ENCODE assay signal across 14 cellular contexts in the genomic region with DNA sequence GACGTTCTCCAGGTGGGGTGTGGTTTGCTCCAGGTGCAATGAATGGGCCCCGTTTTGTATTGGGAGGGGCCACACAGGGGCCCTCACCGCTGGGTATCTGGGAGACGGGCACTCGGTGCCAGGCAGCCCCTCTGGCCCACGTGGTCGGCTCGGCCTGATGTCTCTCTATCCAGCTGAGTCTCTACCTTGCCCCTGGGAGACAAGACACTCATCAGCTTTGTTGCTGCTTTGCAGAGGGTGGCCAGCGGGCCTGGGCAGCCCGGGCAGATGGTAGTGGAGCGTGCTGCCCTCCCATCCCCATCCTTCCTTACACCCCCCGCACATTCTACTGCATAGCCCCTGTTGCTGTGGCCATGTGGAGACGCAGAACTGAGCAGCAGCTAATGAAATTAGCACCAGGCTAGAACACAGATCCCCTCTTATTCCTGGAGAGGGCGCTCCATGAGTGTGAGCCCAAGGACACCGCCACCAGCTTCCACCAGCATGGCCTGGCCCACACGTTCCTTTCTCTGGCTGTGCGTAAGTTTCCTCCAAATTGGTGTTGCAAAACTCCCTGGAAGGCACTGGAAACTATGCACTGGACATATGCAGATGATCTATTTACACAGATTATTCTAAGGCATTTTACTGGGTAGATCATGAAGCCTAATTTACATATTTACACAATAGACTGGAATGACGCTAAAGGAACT.
A peak's percentile ranks its signal among the peaks of the same experiment; 100 is the strongest.
DNase-seq lines count a peak whose midpoint lies in the region; ATAC-seq and TF ChIP-seq lines count a peak whose summit lies in the region.
"Had no signal": no experiment of that assay in that cellular context is flagged by ENCODE, and none has a peak within 500 bp of the region (broad histone marks: within the 10 kb centered on the region; RNA-seq: fewer than 3 reads in every experiment).

No MANE protein-coding gene starts in this region.

- no peak overlapping the region for H2AFZ ChIP-seq in OCI-LY1 (ENCODE audit: low read length)
- H2AFZ ChIP-seq: GM23248 had no signal

- WGBS in iPS DF 6.9 (ENCODE audit: insufficient coverage, insufficient read length), result no CpG with 5 or more reads among the region's 18 CpGs

- no peaks in the 10 kb centered on the region for H3K9me2 ChIP-seq in OCI-LY1 (ENCODE audit: low read depth, low read length)

- ATAC-seq in upper lobe of right lung, result no peak
- ATAC-seq: psoas muscle had no signal

- H3K79me2 ChIP-seq in OCI-LY1 (ENCODE audit: insufficient read depth, low read length), result no peaks in the 10 kb centered on the region

- no peaks in the 10 kb centered on the region for H3F3A ChIP-seq in OCI-LY1 (ENCODE audit: insufficient read depth, low read length)

- H3K27ac ChIP-seq in OCI-LY1 (ENCODE audit: low read depth, low read length, poor library complexity, severe bottlenecking) (no peak overlapping the region), iPS DF 6.9 (ENCODE audit: low read length) (no peak overlapping the region), upper lobe of right lung (no peak overlapping the region), right atrium auricular region (no peak overlapping the region)
- H3K27ac ChIP-seq: coronary artery, GM23248, psoas muscle had no signal

- TF ChIP-seq CTCF in OCI-LY1 (IDR thresholded peaks at IDR 0.05; ENCODE audit: low read length) (peak; percentile 27; the same call in 1 of the 2 replicates), upper lobe of right lung (IDR thresholded peaks at IDR 0.05) (peak; percentile 12), right atrium auricular region (IDR thresholded peaks at IDR 0.05) (no peak)

- H3K27me3 ChIP-seq in OCI-LY1 (ENCODE audit: insufficient read depth, low read length) (no peaks in the 10 kb centered on the region), iPS DF 6.9 (ENCODE audit: control insufficient read depth, insufficient read depth, low read length) (no peaks in the 10 kb centered on the region), upper lobe of right lung (no peaks in the 10 kb centered on the region), right atrium auricular region (no peaks in the 10 kb centered on the region)

- no peak overlapping the region for H3K4me2 ChIP-seq in OCI-LY1 (ENCODE audit: low read length)

- DNase-seq in SHP77 (lab: John Stamatoyannopoulos, UW), result peak; percentile 8 to 9
- DNase-seq in SHP77 treated with DMSO at 0.1 percent for 48 hours (lab: John Stamatoyannopoulos, UW), result no peak
- peak; percentile 39 for DNase-seq in iPS DF 6.9 (ENCODE audit: low read depth, low spot score)
- DNase-seq in upper lobe of right lung, result peak; percentile 45
- no peak for DNase-seq in activated naive CD4-positive, alpha-beta T cell treated with Interleukin-2 at 50 U/mL for 16 hours
- no peak for DNase-seq in right atrium auricular region (ENCODE audit: low spot score)
- no peak for DNase-seq in activated gamma-delta T cell treated with Interleukin-2 at 50 U/mL for 16 hours
- DNase-seq: activated naive CD8-positive, alpha-beta T cell treated with anti-CD3 and anti-CD28 coated beads, Interleukin-2, amount 50 U/mL, for 24 hours; GM23248; immature natural killer cell; NCI-H1417 treated with DMSO at 0.1 percent for 48 hours had no signal

- intact Hi-C loops in upper lobe of right lung (cut with DNase I), result no loop called here

- H3K4me3 ChIP-seq in OCI-LY1 (ENCODE audit: low read depth, low read length, poor library complexity, severe bottlenecking) (no peak overlapping the region), iPS DF 6.9 (ENCODE audit: low read length) (no peak overlapping the region), upper lobe of right lung (no peak overlapping the region), right atrium auricular region (no peak overlapping the region)
- H3K4me3 ChIP-seq: coronary artery, GM23248, psoas muscle had no signal

- no peak overlapping the region for H3K9ac ChIP-seq in OCI-LY1 (ENCODE audit: low read length)
- H3K9ac ChIP-seq: GM23248 had no signal

- H3K36me3 ChIP-seq in OCI-LY1 (ENCODE audit: insufficient read depth, low read length) (no peaks in the 10 kb centered on the region), iPS DF 6.9 (ENCODE audit: control insufficient read depth, insufficient read depth, low read length) (no peaks in the 10 kb centered on the region), upper lobe of right lung (no peaks in the 10 kb centered on the region), right atrium auricular region (no peaks in the 10 kb centered on the region)

- H3K9me3 ChIP-seq in OCI-LY1 (ENCODE audit: low read length) (no peaks in the 10 kb centered on the region), iPS DF 6.9 (ENCODE audit: control insufficient read depth, insufficient read depth, low read length) (no peaks in the 10 kb centered on the region), upper lobe of right lung (no peaks in the 10 kb centered on the region), right atrium auricular region (no peaks in the 10 kb centered on the region)
- H3K9me3 ChIP-seq: psoas muscle had no signal

- no peaks in the 10 kb centered on the region for H3K4me1 ChIP-seq in OCI-LY1 (ENCODE audit: insufficient read depth, low read length, severe bottlenecking)
- no peaks in the 10 kb centered on the region for H3K4me1 ChIP-seq in iPS DF 6.9 (ENCODE audit: control insufficient read depth, insufficient read depth, low read length)
- H3K4me1 ChIP-seq in upper lobe of right lung, result no peaks in the 10 kb centered on the region
- H3K4me1 ChIP-seq in right atrium auricular region, result no peaks in the 10 kb centered on the region
- H3K4me1 ChIP-seq: psoas muscle had no signal

- H4K20me1 ChIP-seq in OCI-LY1 (ENCODE audit: insufficient read depth, low read length), result no peaks in the 10 kb centered on the region

Comparison
In these comparisons a context has a peak if more than half of its experiments do, and no peak if none do; other contexts are left out.
1. DNase-seq: peak in SHP77 (2 of 2), iPS DF 6.9 (single experiment) and upper lobe of right lung (single experiment); none in SHP77 treated with DMSO at 0.1 percent for 48 hours (single experiment), activated naive CD4-positive, alpha-beta T cell treated with Interleukin-2 at 50 U/mL for 16 hours (single experiment), right atrium auricular region (single experiment) and activated gamma-delta T cell treated with Interleukin-2 at 50 U/mL for 16 hours (single experiment).
2. CTCF ChIP-seq: peak in OCI-LY1 (single experiment) and upper lobe of right lung (single experiment); none in right atrium auricular region (0 of 2).